Comparison of ENCODE assay signal across 8 cellular contexts in the genomic region with DNA sequence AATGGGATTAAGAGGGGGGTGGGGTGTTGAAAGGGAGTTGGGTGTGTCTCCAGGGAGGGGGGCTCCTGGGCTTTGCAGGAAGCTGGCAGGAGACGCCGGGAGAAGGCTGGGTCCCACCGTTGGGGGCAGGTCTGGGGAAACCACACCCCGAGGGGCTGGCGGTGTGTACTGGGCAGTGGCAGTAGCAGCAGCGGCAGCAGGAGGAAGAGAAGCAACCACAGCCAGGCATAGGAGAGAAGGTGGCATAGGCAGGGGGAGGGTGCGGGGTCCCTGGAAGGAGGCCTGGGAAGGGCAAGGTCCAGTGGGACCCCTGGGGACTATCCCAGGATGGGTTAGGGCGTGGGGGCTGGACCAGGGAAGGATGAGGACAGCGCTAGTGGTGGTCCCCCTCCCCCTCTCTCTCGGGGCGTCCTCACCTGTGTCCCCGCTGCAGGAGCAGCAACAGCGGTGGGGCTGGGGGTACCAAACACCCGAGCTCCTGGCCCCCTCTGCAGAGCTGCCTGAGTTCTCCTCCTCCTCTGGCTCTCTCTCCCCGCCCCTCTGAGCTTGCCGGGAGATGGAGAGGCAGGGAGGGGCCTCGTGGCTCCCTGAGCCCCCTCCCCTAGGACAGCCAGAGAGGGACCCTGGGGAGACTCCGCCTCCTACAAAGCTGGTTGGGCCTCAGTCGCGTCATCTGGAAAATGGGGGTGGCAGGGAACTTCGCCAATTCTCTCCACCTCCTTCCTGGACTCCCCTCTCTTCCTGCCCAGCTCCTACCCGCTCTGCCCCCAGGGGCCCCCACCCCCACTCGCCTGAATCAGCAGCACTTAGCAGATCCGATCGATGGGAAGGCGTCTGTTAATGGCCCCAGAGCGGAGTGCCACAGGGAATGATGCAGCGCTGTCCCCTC. TPM values are rescaled to one million over a fixed set of nuclear protein-coding genes. Genes with fewer than 3 reads are reported as not detected.
DNase-seq lines count a peak whose midpoint lies in the region; ATAC-seq and TF ChIP-seq lines count a peak whose summit lies in the region.

A gene (minus strand): TSS at position 520 of the 889 bp plus-strand sequence. CDS start 1,573 bp downstream, outside the sequence.

- H3K27ac ChIP-seq in ovary = no peak within 1 kb of the TSS

- CTCF ChIA-PET in activated CD8-positive, alpha-beta T cell treated with anti-CD3 and anti-CD28 coated beads, Interleukin-2, amount 10 ng/mL, durations not matched to agents 7 days and 5 days (lab: Charles Lee) = interaction anchor here (1.5 to 2.3 kb wide), 3 partner anchors 10 to 72 kb away, joined by 4 to 7 read pairs (median 6); a partner anchor contains a TSS

- peak within 1 kb of the TSS; percentile 28 for H3K4me3 ChIP-seq in ovary

- peaks cover 22% of the 10 kb centered on the region for H3K36me3 Mint-ChIP-seq in activated CD8-positive, alpha-beta T cell treated with anti-CD3 and anti-CD28 coated beads, Interleukin-2, amount 10 ng/mL, durations not matched to agents 7 days and 5 days (ENCODE audit: low read depth)
- H3K36me3 Mint-ChIP-seq in glutamatergic neuron (ENCODE audit: unreplicated experiment) = peaks cover 7% of the 10 kb centered on the region

- no peaks in the 10 kb centered on the region for H3K27me3 Mint-ChIP-seq in activated CD8-positive, alpha-beta T cell treated with anti-CD3 and anti-CD28 coated beads, Interleukin-2, amount 10 ng/mL, durations not matched to agents 7 days and 5 days (ENCODE audit: low read depth)
- peaks cover 12% of the 10 kb centered on the region for H3K27me3 Mint-ChIP-seq in glutamatergic neuron (ENCODE audit: unreplicated experiment)

- no peaks in the 10 kb centered on the region for H3K27me3 ChIP-seq in ovary

- H3K9me3 ChIP-seq in ovary = no peaks in the 10 kb centered on the region

- ATAC-seq in Right ventricle myocardium inferior = peak; percentile 43
- ATAC-seq in activated CD8-positive, alpha-beta T cell treated with anti-CD3 and anti-CD28 coated beads, Interleukin-2, amount 10 ng/mL, durations not matched to agents 7 days and 5 days = no peak
- no peak for ATAC-seq in HG02588 (IDR thresholded peaks at IDR 0.05; ENCODE audit: unreplicated experiment)

- H3K4me3 Mint-ChIP-seq in activated CD8-positive, alpha-beta T cell treated with anti-CD3 and anti-CD28 coated beads, Interleukin-2, amount 10 ng/mL, durations not matched to agents 7 days and 5 days = no peak within 1 kb of the TSS
- peak within 1 kb of the TSS; percentile 62 for H3K4me3 Mint-ChIP-seq in glutamatergic neuron (ENCODE audit: unreplicated experiment)

- H3K9me3 Mint-ChIP-seq in activated CD8-positive, alpha-beta T cell treated with anti-CD3 and anti-CD28 coated beads, Interleukin-2, amount 10 ng/mL, durations not matched to agents 7 days and 5 days (ENCODE audit: insufficient read depth) = no peaks in the 10 kb centered on the region
- H3K9me3 Mint-ChIP-seq in glutamatergic neuron (ENCODE audit: unreplicated experiment) = peaks cover 3% of the 10 kb centered on the region

- no peak for TF ChIP-seq EP300 in ovary (IDR thresholded peaks at IDR 0.05)

- no peak for TF ChIP-seq POLR2A in ovary (IDR thresholded peaks at IDR 0.05)

- peaks cover 24% of the 10 kb centered on the region for H3K4me1 Mint-ChIP-seq in activated CD8-positive, alpha-beta T cell treated with anti-CD3 and anti-CD28 coated beads, Interleukin-2, amount 10 ng/mL, durations not matched to agents 7 days and 5 days (ENCODE audit: low read depth)
- peaks cover 10% of the 10 kb centered on the region for H3K4me1 Mint-ChIP-seq in glutamatergic neuron (ENCODE audit: low read depth, unreplicated experiment)

- DNase-seq in Right ventricle myocardium inferior (ENCODE audit: missing footprints) (no peak), cardiac septum (ENCODE audit: low spot score) (no peak), glutamatergic neuron (peak; percentile 83), ovary (peak in 3 of 5 donors; percentile 33 to 58 (median 47)), activated gamma-delta T cell (lab: John Stamatoyannopoulos, UW) (no peak)
- DNase-seq in activated CD8-positive, alpha-beta T cell treated with anti-CD3 and anti-CD28 coated beads, Interleukin-2, amount 10 ng/mL, durations not matched to agents 7 days and 5 days = no peak
- no peak for DNase-seq in effector CD8-positive, alpha-beta T cell (lab: John Stamatoyannopoulos, UW)

- no peaks in the 10 kb centered on the region for H3K36me3 ChIP-seq in ovary

- 27 to 30% (median 29%) methylated on average over 26 to 28 of the region's 28 CpGs for WGBS in ovary, 3 donors

- H3K4me1 ChIP-seq in ovary (ENCODE audit: insufficient read depth) = no peaks in the 10 kb centered on the region

- TF ChIP-seq CTCF in glutamatergic neuron (IDR thresholded peaks at IDR 0.05; ENCODE audit: partially characterized antibody, unreplicated experiment) = no peak
- TF ChIP-seq CTCF in ovary (IDR thresholded peaks at IDR 0.05) = no peak

- POLR2A ChIA-PET in activated CD8-positive, alpha-beta T cell treated with anti-CD3 and anti-CD28 coated beads, Interleukin-2, amount 10 ng/mL, durations not matched to agents 7 days and 5 days (lab: Charles Lee) = interaction anchor here (1.7 kb wide), 1 partner anchor 13 kb away, joined by 4 read pairs; no protein-coding TSS in a partner anchor

- peak within 1 kb of the TSS; percentile 40 for H3K27ac Mint-ChIP-seq in activated CD8-positive, alpha-beta T cell treated with anti-CD3 and anti-CD28 coated beads, Interleukin-2, amount 10 ng/mL, durations not matched to agents 7 days and 5 days
- H3K27ac Mint-ChIP-seq in glutamatergic neuron (ENCODE audit: unreplicated experiment) = peak within 1 kb of the TSS; percentile 70

- intact Hi-C loops in Right ventricle myocardium inferior (cut with DNase I) = no loop called here
- intact Hi-C loops in cardiac septum (cut with DNase I) = loop anchor here (5.0 kb wide), 1 partner anchor 71 kb away; a partner anchor contains a TSS
- intact Hi-C loops in ovary (cut with DNase I) = no loop called here

RNA-seq across cellular contexts. Expression of the gene that starts here (rescaled TPM):
- total RNA-seq in Right ventricle myocardium inferior (0.68 TPM), cardiac septum (0.27 TPM), glutamatergic neuron (ENCODE audit: unreplicated experiment) (7.2 TPM), ovary (1 to 10 TPM in 5 of 7 donors, under 1 TPM in 2; 0.76 to 4.6 (median 2.0) TPM)
- 1 to 10 TPM; 3.5 to 4.6 TPM for total RNA-seq in activated CD8-positive, alpha-beta T cell treated with anti-CD3 and anti-CD28 coated beads, Interleukin-2, amount 10 ng/mL, durations not matched to agents 7 days and 5 days
- 1 to 10 TPM; 1.9 to 4.2 TPM for polyA plus RNA-seq in ovary

Comparison
In these comparisons a context has a peak if more than half of its experiments do, and no peak if none do; other contexts are left out.
1. Peak in ATAC-seq in Right ventricle myocardium inferior; RNA of the gene not detected or under 1 TPM.
2. DNase-seq: peak in glutamatergic neuron (single experiment) and ovary (3 of 5); none in Right ventricle myocardium inferior (single experiment), cardiac septum (single experiment), activated CD8-positive, alpha-beta T cell treated with anti-CD3 and anti-CD28 coated beads, Interleukin-2, amount 10 ng/mL, durations not matched to agents 7 days and 5 days (single experiment), effector CD8-positive, alpha-beta T cell (single experiment) and activated gamma-delta T cell (single experiment).